ENCODE assay signal across 16 cellular contexts in genomic region chr13:74529968-74530367, GRCh38.
DNase-seq lines count a peak whose midpoint lies in the region; ATAC-seq and TF ChIP-seq lines count a peak whose summit lies in the region.
"Had no signal": no experiment of that assay in that cellular context is flagged by ENCODE, and none has a peak within 500 bp of the region (broad histone marks: within the 10 kb centered on the region; RNA-seq: fewer than 3 reads in every experiment).

No MANE protein-coding gene starts in this region.

- H3K9me3 ChIP-seq in neural cell (ENCODE audit: low read length) (no peaks in the 10 kb centered on the region), osteoblast (ENCODE audit: low read depth, low read length) (no peaks in the 10 kb centered on the region)
- H3K9me3 ChIP-seq: A549, BE2C, Caco-2 had no signal

- H3K4me1 ChIP-seq in osteoblast (ENCODE audit: insufficient read depth, low read length): no peaks in the 10 kb centered on the region
- H3K4me1 ChIP-seq: A549, BE2C, Caco-2 had no signal

- H3K4me2 ChIP-seq in neural cell (ENCODE audit: low read length): no peak overlapping the region
- no peak overlapping the region for H3K4me2 ChIP-seq in osteoblast (ENCODE audit: insufficient read depth, low read length)
- H3K4me2 ChIP-seq: A549 had no signal

- peak; percentile 92 for TF ChIP-seq EP300 in neural cell (conservative IDR thresholded peaks at IDR 0.05; ENCODE audit: poor library complexity, severe bottlenecking)

- TF ChIP-seq CTCF in astrocyte of the spinal cord (IDR thresholded peaks at IDR 0.05; ENCODE audit: low read depth, low read length): no peak
- no peak for TF ChIP-seq CTCF in neural cell (IDR thresholded peaks at IDR 0.05; ENCODE audit: poor library complexity, severe bottlenecking)
- no peak for TF ChIP-seq CTCF in osteoblast (IDR thresholded peaks at IDR 0.05; ENCODE audit: extremely low read depth, low read depth, low read length)

- H4K20me1 ChIP-seq in neural cell (ENCODE audit: insufficient read depth) (no peaks in the 10 kb centered on the region), osteoblast (ENCODE audit: insufficient read depth, low read length) (no peaks in the 10 kb centered on the region)

- H3F3A ChIP-seq in neural cell (ENCODE audit: insufficient read depth, low read length, poor library complexity, severe bottlenecking): no peaks in the 10 kb centered on the region

- no peak overlapping the region for H2AFZ ChIP-seq in neural cell (ENCODE audit: low read depth, low read length)
- no peak overlapping the region for H2AFZ ChIP-seq in osteoblast (ENCODE audit: low read length)

- H3K36me3 Mint-ChIP-seq in activated T-cell treated with anti-CD3 and anti-CD28 coated beads, Interleukin-2, amount 50 U/mL, for 72 hours (ENCODE audit: insufficient read depth in 2 of 2): no peaks in the 10 kb centered on the region
- H3K36me3 Mint-ChIP-seq: CD8-positive, alpha-beta T cell had no signal

- H3K9me2 ChIP-seq in neural cell (ENCODE audit: insufficient read depth, low read length): no peaks in the 10 kb centered on the region

- H3K4me3 Mint-ChIP-seq in activated T-cell treated with anti-CD3 and anti-CD28 coated beads, Interleukin-2, amount 50 U/mL, for 72 hours: no peak overlapping the region
- H3K4me3 Mint-ChIP-seq: CD8-positive, alpha-beta T cell; H9 had no signal

- H3K9ac ChIP-seq in neural cell (ENCODE audit: low read length): no peak overlapping the region

- ATAC-seq in SK-N-SH treated with all-trans-retinoic acid at 6 μM for 48 hours: no peak
- ATAC-seq in activated T-cell treated with anti-CD3 and anti-CD28 coated beads, Interleukin-2, amount 50 U/mL, for 72 hours (replicated peaks in 1 of 2): no peak
- ATAC-seq: A549; CD8-positive, alpha-beta T cell had no signal

- no peaks in the 10 kb centered on the region for H3K27me3 Mint-ChIP-seq in activated T-cell treated with anti-CD3 and anti-CD28 coated beads, Interleukin-2, amount 50 U/mL, for 72 hours (ENCODE audit: low read depth)

- peak overlapping the region; percentile 63 for H3K27ac ChIP-seq in neural cell (ENCODE audit: low read length)
- H3K27ac ChIP-seq in osteoblast (ENCODE audit: low read depth, low read length): no peak overlapping the region
- H3K27ac ChIP-seq: A549, C4-2B had no signal

- H3K36me3 ChIP-seq in neural cell (ENCODE audit: insufficient read depth, low read length) (no peaks in the 10 kb centered on the region), osteoblast (ENCODE audit: insufficient read depth, low read length) (no peaks in the 10 kb centered on the region)
- H3K36me3 ChIP-seq: BE2C had no signal

- H3K4me3 ChIP-seq in astrocyte of the spinal cord (ENCODE audit: low read depth, low read length) (no peak overlapping the region), neural cell (ENCODE audit: low read length) (no peak overlapping the region), osteoblast (ENCODE audit: insufficient read depth, low read length) (no peak overlapping the region)
- H3K4me3 ChIP-seq: A549 had no signal

- peak; percentile 78 for DNase-seq in NCI-H2227 (lab: John Stamatoyannopoulos, UW; ENCODE audit: unreplicated experiment)
- DNase-seq in astrocyte of the spinal cord (ENCODE audit: low read depth, low spot score): peak; percentile 5
- no peak for DNase-seq in COLO668 (lab: John Stamatoyannopoulos, UW; ENCODE audit: unreplicated experiment)
- DNase-seq in osteoblast (ENCODE audit: insufficient read length, low spot score, missing footprints): no peak
- no peak for DNase-seq in activated T-cell treated with anti-CD3 and anti-CD28 coated beads, Interleukin-2, amount 50 U/mL, for 72 hours
- DNase-seq: BE2C; Caco-2; CD8-positive, alpha-beta T cell; DND-41; GF-D8; GOT3; H9 had no signal

- no peak for TF ChIP-seq RAD21 in neural cell (conservative IDR thresholded peaks at IDR 0.05)

- no peaks in the 10 kb centered on the region for H3K4me1 Mint-ChIP-seq in activated T-cell treated with anti-CD3 and anti-CD28 coated beads, Interleukin-2, amount 50 U/mL, for 72 hours (ENCODE audit: low read depth)

- H3K9me3 Mint-ChIP-seq in activated T-cell treated with anti-CD3 and anti-CD28 coated beads, Interleukin-2, amount 50 U/mL, for 72 hours: peaks cover 0 to 2% of the 10 kb centered on the region in 2 donors
- H3K9me3 Mint-ChIP-seq: CD8-positive, alpha-beta T cell; H9 had no signal

- no peak overlapping the region for H3K27ac Mint-ChIP-seq in activated T-cell treated with anti-CD3 and anti-CD28 coated beads, Interleukin-2, amount 50 U/mL, for 72 hours
- H3K27ac Mint-ChIP-seq: CD8-positive, alpha-beta T cell; H9 had no signal

- H3K79me2 ChIP-seq in neural cell (replicated peaks; ENCODE audit: insufficient read depth, low read length) (no peaks in the 10 kb centered on the region), osteoblast (ENCODE audit: insufficient read depth, low read length) (no peaks in the 10 kb centered on the region)

- H3K27me3 ChIP-seq in neural cell (ENCODE audit: insufficient read depth, low read depth, low read length) (no peaks in the 10 kb centered on the region), osteoblast (ENCODE audit: insufficient read depth, low read length) (no peaks in the 10 kb centered on the region)
- H3K27me3 ChIP-seq: BE2C had no signal

- in situ Hi-C loops in astrocyte of the spinal cord (cut with HindIII; ENCODE audit: low sequenced_read_pairs): no loop called here

TF ChIP-seq in neural cell, 6 proteins besides CTCF, POLR2A, EP300 and RAD21:
- TF ChIP-seq EZH2 (IDR thresholded peaks at IDR 0.05; ENCODE audit: borderline replicate concordance, insufficient read depth, low read length, poor library complexity, severe bottlenecking): no peak
- peak; percentile 75 for TF ChIP-seq POLR2AphosphoS5 (IDR thresholded peaks at IDR 0.05)
- TF ChIP-seq TAF1 (IDR thresholded peaks at IDR 0.05; ENCODE audit: low read depth): no peak
- TF ChIP-seq SMC3 (conservative IDR thresholded peaks at IDR 0.05; ENCODE audit: poor library complexity): no peak
- TF ChIP-seq MXI1 (conservative IDR thresholded peaks at IDR 0.05; ENCODE audit: poor library complexity, severe bottlenecking): no peak
- peak; percentile 32 for TF ChIP-seq REST (IDR thresholded peaks at IDR 0.05; ENCODE audit: borderline replicate concordance)

TF ChIP-seq in SK-N-SH treated with all-trans-retinoic acid at 6 μM for 48 hours, 23 proteins besides CTCF, POLR2A, EP300 and RAD21 (continues in another document):
- TF ChIP-seq TSHZ2 (CRISPR knock-in tag; IDR thresholded peaks at IDR 0.05): no peak
- TF ChIP-seq CREB5 (CRISPR knock-in tag; IDR thresholded peaks at IDR 0.05; ENCODE audit: low read depth): no peak
- TF ChIP-seq BACH2 (CRISPR knock-in tag; IDR thresholded peaks at IDR 0.05; ENCODE audit: borderline replicate concordance): no peak
- TF ChIP-seq PPARA (CRISPR knock-in tag; IDR thresholded peaks at IDR 0.05; ENCODE audit: borderline replicate concordance): no peak
- no peak for TF ChIP-seq TCF4 (CRISPR knock-in tag; IDR thresholded peaks at IDR 0.05; ENCODE audit: borderline replicate concordance)
- TF ChIP-seq ESRRG (CRISPR knock-in tag; IDR thresholded peaks at IDR 0.05): no peak
- TF ChIP-seq GLIS3 (CRISPR knock-in tag; IDR thresholded peaks at IDR 0.05): no peak
- no peak for TF ChIP-seq RARB (CRISPR knock-in tag; IDR thresholded peaks at IDR 0.05)

Comparison
In these comparisons a context has a peak if more than half of its experiments do, and no peak if none do; other contexts are left out.
1. DNase-seq: peak in NCI-H2227 (single experiment) and astrocyte of the spinal cord (single experiment); none in COLO668 (single experiment), osteoblast (single experiment) and activated T-cell treated with anti-CD3 and anti-CD28 coated beads, Interleukin-2, amount 50 U/mL, for 72 hours (0 of 2).